Comparison of ENCODE assay signal across 1 cellular context in the genomic region with DNA sequence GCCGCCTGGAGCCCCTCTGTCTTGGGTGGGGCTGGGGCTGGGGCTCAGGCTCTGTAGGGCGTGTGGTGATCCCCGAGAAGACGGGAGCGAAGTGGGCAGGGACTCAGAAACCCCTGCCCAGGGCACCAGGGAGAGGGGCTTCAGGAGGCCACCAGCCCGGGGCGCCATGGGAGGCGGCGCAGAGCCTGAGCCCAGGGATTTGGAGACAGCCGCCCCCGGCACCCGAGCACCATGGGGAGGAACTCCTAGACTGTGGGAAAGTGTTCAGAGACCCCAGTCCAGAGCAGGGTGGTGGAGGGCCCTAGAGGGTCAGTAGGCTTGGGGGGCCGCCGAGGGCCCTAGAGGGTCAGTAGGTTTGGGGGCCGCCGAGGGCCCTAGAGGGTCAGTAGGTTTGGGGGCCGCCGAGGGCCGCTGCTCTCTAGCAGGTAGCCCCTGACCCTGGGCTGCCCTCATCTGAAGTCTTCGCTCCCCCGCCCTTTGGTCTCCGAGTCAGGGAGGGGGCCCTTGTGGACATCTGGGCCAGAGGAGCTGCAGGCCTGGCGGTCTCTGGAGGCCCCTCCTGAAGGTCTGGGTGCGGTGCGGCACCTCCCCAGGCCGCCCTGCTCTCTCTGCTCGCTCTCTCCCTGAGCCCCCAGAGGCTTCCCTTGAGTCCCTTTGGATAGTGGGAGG.
TF ChIP-seq lines count a peak whose summit lies in the region.

No MANE protein-coding gene starts in this region.

TF ChIP-seq in K562, 482 proteins besides CTCF, POLR2A, EP300 and RAD21:
- TF ChIP-seq, protein P1, sequence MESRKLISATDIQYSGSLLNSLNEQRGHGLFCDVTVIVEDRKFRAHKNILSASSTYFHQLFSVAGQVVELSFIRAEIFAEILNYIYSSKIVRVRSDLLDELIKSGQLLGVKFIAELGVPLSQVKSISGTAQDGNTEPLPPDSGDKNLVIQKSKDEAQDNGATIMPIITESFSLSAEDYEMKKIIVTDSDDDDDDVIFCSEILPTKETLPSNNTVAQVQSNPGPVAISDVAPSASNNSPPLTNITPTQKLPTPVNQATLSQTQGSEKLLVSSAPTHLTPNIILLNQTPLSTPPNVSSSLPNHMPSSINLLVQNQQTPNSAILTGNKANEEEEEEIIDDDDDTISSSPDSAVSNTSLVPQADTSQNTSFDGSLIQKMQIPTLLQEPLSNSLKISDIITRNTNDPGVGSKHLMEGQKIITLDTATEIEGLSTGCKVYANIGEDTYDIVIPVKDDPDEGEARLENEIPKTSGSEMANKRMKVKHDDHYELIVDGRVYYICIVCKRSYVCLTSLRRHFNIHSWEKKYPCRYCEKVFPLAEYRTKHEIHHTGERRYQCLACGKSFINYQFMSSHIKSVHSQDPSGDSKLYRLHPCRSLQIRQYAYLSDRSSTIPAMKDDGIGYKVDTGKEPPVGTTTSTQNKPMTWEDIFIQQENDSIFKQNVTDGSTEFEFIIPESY (CRISPR knock-in tag; IDR thresholded peaks at IDR 0.05) = 0 out of 2 replicates have a peak, but pooled peaks have one; percentile 11
- TF ChIP-seq, protein P2, sequence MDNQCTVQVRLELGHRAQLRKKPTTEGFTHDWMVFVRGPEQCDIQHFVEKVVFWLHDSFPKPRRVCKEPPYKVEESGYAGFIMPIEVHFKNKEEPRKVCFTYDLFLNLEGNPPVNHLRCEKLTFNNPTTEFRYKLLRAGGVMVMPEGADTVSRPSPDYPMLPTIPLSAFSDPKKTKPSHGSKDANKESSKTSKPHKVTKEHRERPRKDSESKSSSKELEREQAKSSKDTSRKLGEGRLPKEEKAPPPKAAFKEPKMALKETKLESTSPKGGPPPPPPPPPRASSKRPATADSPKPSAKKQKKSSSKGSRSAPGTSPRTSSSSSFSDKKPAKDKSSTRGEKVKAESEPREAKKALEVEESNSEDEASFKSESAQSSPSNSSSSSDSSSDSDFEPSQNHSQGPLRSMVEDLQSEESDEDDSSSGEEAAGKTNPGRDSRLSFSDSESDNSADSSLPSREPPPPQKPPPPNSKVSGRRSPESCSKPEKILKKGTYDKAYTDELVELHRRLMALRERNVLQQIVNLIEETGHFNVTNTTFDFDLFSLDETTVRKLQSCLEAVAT (IDR thresholded peaks at IDR 0.05) = no peak
